ENCODE assay signal across 9 cellular contexts in the genomic region with DNA sequence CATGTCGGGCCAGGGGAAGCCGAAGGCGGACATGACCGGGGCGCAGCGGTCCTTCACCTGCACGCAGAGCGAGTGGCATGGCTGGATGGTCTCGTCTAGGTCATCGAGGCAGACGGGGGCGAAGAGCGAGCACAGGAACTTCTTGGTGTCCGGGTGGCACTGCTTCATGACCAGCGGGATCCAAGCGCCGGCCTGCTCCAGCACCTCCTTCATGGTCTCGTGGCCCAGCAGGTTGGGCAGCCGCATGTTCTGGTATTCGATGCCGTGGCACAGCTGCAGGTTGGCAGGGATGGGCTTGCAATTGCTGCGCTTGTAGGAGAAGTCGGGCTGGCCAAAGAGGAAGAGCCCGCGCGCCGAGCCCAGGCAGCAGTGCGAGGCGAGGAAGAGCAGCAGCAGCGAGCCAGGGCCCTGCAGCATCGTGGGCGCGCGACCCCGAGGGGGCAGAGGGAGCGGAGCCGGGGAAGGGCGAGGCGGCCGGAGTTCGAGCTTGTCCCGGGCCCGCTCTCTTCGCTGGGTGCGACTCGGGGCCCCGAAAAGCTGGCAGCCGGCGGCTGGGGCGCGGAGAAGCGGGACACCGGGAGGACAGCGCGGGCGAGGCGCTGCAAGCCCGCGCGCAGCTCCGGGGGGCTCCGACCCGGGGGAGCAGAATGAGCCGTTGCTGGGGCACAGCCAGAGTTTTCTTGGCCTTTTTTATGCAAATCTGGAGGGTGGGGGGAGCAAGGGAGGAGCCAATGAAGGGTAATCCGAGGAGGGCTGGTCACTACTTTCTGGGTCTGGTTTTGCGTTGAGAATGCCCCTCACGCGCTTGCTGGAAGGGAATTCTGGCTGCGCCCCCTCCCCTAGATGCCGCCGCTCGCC. TPM values are rescaled to one million over a fixed set of nuclear protein-coding genes. Genes with fewer than 3 reads are reported as not detected.
DNase-seq lines count a peak whose midpoint lies in the region; ATAC-seq and TF ChIP-seq lines count a peak whose summit lies in the region.
"Had no signal": no experiment of that assay in that cellular context is flagged by ENCODE, and none has a peak within 500 bp of the region (broad histone marks: within the 10 kb centered on the region; RNA-seq: fewer than 3 reads in every experiment).

TSS of gene SFRP2 (minus strand) at position 665 of the 858 bp plus-strand sequence. CDS start at position 417, 248 bp downstream.

- H2AFZ ChIP-seq in neural cell (ENCODE audit: low read depth, low read length) = no peak within 1 kb of the TSS

- TF ChIP-seq CTCF in AG10803 (conservative IDR thresholded peaks at IDR 0.05; ENCODE audit: low read length) = no peak
- TF ChIP-seq CTCF in neural cell (IDR thresholded peaks at IDR 0.05; ENCODE audit: poor library complexity, severe bottlenecking) = no peak
- TF ChIP-seq CTCF in natural killer cell (IDR thresholded peaks at IDR 0.05) = no peak

- H3K36me3 ChIP-seq in esophagus (ENCODE audit: control insufficient read depth in 2 of 2, insufficient read depth in 2 of 2, low read length in 1 of 2) = no peaks in the 10 kb centered on the region
- H3K36me3 ChIP-seq in neural cell (ENCODE audit: insufficient read depth, low read length) = no peaks in the 10 kb centered on the region

- peaks cover 31% of the 10 kb centered on the region for H3K79me2 ChIP-seq in neural cell (replicated peaks; ENCODE audit: insufficient read depth, low read length)

- H3K9me3 ChIP-seq in esophagus (ENCODE audit: control insufficient read depth in 2 of 2, insufficient read depth in 1 of 2, low read depth in 1 of 2, low read length in 1 of 2) (peaks cover 2 to 6% of the 10 kb centered on the region in 2 donors), neural cell (ENCODE audit: low read length) (no peaks in the 10 kb centered on the region)

- no peaks in the 10 kb centered on the region for H3K9me2 ChIP-seq in neural cell (ENCODE audit: insufficient read depth, low read length)

- H3K27me3 ChIP-seq in esophagus (ENCODE audit: control insufficient read depth in 1 of 2, insufficient read depth in 2 of 2, low read length in 2 of 2) (peaks cover 13 to 35% of the 10 kb centered on the region in 2 donors), neural cell (ENCODE audit: insufficient read depth, low read depth, low read length) (peaks cover 57% of the 10 kb centered on the region)

- H3K4me1 ChIP-seq in esophagus (ENCODE audit: control insufficient read depth in 2 of 2, insufficient read depth in 2 of 2, low read length in 1 of 2) = peaks cover 13 to 22% of the 10 kb centered on the region in 2 donors

- no peak for DNase-seq in AG10803 (ENCODE audit: low read depth)
- DNase-seq in natural killer cell = no peak
- no peak for DNase-seq in COLO829 (ENCODE audit: low spot score)
- DNase-seq in T1000 (lab: John Stamatoyannopoulos, UW) = no peak

- TF ChIP-seq EP300 in Ishikawa (IDR thresholded peaks at IDR 0.05; ENCODE audit: borderline replicate concordance) = no peak
- no peak for TF ChIP-seq EP300 in neural cell (conservative IDR thresholded peaks at IDR 0.05; ENCODE audit: poor library complexity, severe bottlenecking)

- intact Hi-C loops in natural killer cell (cut with micrococcal nuclease) = loop anchor here (10.0 kb wide), 1 partner anchor 1586 kb away; the partner anchor contains the start of gene MAP9

- H3K4me1 Mint-ChIP-seq in natural killer cell = peaks cover 9 to 25% of the 10 kb centered on the region in 2 donors

- no peak for ATAC-seq in natural killer cell
- ATAC-seq in GM21529 (IDR thresholded peaks at IDR 0.05; ENCODE audit: unreplicated experiment) = no peak
- ATAC-seq: K562 had no signal

- WGBS in esophagus, 2 donors = 3 to 4% methylated on average over 69 to 72 of the region's 72 CpGs

- peaks cover 71 to 80% of the 10 kb centered on the region in 2 donors for H3K27me3 Mint-ChIP-seq in natural killer cell (ENCODE audit: low read depth in 2 of 2)

- no peaks in the 10 kb centered on the region for H3K36me3 Mint-ChIP-seq in natural killer cell

- no peak for TF ChIP-seq RAD21 in Ishikawa (IDR thresholded peaks at IDR 0.05; ENCODE audit: low read depth)
- TF ChIP-seq RAD21 in neural cell (conservative IDR thresholded peaks at IDR 0.05) = peak; percentile 8

- H3K27ac Mint-ChIP-seq in natural killer cell = no peak within 1 kb of the TSS

- peak within 1 kb of the TSS; percentile 49 for H3K9ac ChIP-seq in neural cell (ENCODE audit: low read length)

- no peaks in the 10 kb centered on the region for H4K20me1 ChIP-seq in neural cell (ENCODE audit: insufficient read depth)

- no peaks in the 10 kb centered on the region for H3F3A ChIP-seq in neural cell (ENCODE audit: insufficient read depth, low read length, poor library complexity, severe bottlenecking)

- H3K9me3 Mint-ChIP-seq in natural killer cell = no peaks in the 10 kb centered on the region

- peak within 1 kb of the TSS; percentile 16 to 58 for H3K27ac ChIP-seq in esophagus (ENCODE audit: low read depth in 2 of 2, low read length in 1 of 2)
- H3K27ac ChIP-seq in neural cell (ENCODE audit: low read length) = no peak within 1 kb of the TSS

- no peak within 1 kb of the TSS for H3K4me3 Mint-ChIP-seq in natural killer cell

- peak within 1 kb of the TSS; percentile 54 for H3K4me2 ChIP-seq in neural cell (ENCODE audit: low read length)

- H3K4me3 ChIP-seq in AG10803 (ENCODE audit: low read length) (peak within 1 kb of the TSS; percentile 35), esophagus (ENCODE audit: low read depth in 1 of 2, low read length in 2 of 2) (peak within 1 kb of the TSS; percentile 19 to 46), neural cell (ENCODE audit: low read length) (peak within 1 kb of the TSS; percentile 68)
- H3K4me3 ChIP-seq: K562 had no signal

TF ChIP-seq in Ishikawa, 13 proteins besides CTCF, POLR2A, EP300 and RAD21:
- no peak for TF ChIP-seq TAF1 (IDR thresholded peaks at IDR 0.05; ENCODE audit: low read depth)
- no peak for TF ChIP-seq TCF12 (IDR thresholded peaks at IDR 0.05; ENCODE audit: low read depth)
- TF ChIP-seq CEBPB (IDR thresholded peaks at IDR 0.05) = no peak
- TF ChIP-seq YY1 (IDR thresholded peaks at IDR 0.05; ENCODE audit: low read depth) = no peak
- TF ChIP-seq ZBTB7A (IDR thresholded peaks at IDR 0.05; ENCODE audit: low read depth) = 0 out of 2 replicates have a peak, but pooled peaks have one; percentile 46

TF ChIP-seq in neural cell, 6 proteins besides CTCF, POLR2A, EP300 and RAD21:
- TF ChIP-seq POLR2AphosphoS5 (IDR thresholded peaks at IDR 0.05) = peak; percentile 39
- no peak for TF ChIP-seq TAF1 (IDR thresholded peaks at IDR 0.05; ENCODE audit: low read depth)
- peak; percentile 76 for TF ChIP-seq EZH2 (IDR thresholded peaks at IDR 0.05; ENCODE audit: borderline replicate concordance, insufficient read depth, low read length, poor library complexity, severe bottlenecking)
TF ChIP-seq in neural cell: peak in this region for 2.

RNA-seq across cellular contexts. Expression of gene SFRP2, which starts in this region (rescaled TPM):
- polyA plus RNA-seq in esophagus (10 to 100 TPM in 1 of 2 donors, 1 to 10 TPM in 1; 5.0 to 16.4 TPM), neural cell (0.40 and 0.51 TPM in 2 replicates)
- polyA minus RNA-seq in neural cell = 0.49 TPM in 1 of 2 replicates, not detected in the other
- not detected for total RNA-seq in natural killer cell
- polyA plus RNA-seq: K562 had no signal
